Comparison of ENCODE assay signal across 1 cellular context in the genomic region with DNA sequence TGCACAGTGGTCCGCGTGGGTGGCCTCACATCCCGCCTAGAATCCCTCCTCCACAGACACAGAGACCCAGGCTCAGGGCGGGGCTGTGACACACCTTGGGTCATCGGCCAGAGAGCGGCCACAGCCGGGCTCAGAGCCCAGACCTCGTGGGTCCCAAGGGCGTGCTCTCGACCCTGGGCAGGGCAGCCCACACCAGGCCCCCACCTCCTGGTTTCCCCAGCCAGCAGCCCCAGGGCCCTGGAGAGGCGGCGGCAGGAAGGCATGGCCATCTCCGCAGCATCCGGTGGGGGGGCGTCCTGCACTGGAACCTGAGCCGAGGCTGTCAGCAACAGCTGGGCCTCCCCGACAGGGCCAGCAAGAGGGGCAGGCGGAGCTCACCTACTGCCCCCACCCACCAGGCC.
TF ChIP-seq lines count a peak whose summit lies in the region.

No MANE protein-coding gene starts in this region.

TF ChIP-seq in GM23338, 12 proteins besides CTCF, POLR2A, EP300 and RAD21:
- TF ChIP-seq, protein P1, sequence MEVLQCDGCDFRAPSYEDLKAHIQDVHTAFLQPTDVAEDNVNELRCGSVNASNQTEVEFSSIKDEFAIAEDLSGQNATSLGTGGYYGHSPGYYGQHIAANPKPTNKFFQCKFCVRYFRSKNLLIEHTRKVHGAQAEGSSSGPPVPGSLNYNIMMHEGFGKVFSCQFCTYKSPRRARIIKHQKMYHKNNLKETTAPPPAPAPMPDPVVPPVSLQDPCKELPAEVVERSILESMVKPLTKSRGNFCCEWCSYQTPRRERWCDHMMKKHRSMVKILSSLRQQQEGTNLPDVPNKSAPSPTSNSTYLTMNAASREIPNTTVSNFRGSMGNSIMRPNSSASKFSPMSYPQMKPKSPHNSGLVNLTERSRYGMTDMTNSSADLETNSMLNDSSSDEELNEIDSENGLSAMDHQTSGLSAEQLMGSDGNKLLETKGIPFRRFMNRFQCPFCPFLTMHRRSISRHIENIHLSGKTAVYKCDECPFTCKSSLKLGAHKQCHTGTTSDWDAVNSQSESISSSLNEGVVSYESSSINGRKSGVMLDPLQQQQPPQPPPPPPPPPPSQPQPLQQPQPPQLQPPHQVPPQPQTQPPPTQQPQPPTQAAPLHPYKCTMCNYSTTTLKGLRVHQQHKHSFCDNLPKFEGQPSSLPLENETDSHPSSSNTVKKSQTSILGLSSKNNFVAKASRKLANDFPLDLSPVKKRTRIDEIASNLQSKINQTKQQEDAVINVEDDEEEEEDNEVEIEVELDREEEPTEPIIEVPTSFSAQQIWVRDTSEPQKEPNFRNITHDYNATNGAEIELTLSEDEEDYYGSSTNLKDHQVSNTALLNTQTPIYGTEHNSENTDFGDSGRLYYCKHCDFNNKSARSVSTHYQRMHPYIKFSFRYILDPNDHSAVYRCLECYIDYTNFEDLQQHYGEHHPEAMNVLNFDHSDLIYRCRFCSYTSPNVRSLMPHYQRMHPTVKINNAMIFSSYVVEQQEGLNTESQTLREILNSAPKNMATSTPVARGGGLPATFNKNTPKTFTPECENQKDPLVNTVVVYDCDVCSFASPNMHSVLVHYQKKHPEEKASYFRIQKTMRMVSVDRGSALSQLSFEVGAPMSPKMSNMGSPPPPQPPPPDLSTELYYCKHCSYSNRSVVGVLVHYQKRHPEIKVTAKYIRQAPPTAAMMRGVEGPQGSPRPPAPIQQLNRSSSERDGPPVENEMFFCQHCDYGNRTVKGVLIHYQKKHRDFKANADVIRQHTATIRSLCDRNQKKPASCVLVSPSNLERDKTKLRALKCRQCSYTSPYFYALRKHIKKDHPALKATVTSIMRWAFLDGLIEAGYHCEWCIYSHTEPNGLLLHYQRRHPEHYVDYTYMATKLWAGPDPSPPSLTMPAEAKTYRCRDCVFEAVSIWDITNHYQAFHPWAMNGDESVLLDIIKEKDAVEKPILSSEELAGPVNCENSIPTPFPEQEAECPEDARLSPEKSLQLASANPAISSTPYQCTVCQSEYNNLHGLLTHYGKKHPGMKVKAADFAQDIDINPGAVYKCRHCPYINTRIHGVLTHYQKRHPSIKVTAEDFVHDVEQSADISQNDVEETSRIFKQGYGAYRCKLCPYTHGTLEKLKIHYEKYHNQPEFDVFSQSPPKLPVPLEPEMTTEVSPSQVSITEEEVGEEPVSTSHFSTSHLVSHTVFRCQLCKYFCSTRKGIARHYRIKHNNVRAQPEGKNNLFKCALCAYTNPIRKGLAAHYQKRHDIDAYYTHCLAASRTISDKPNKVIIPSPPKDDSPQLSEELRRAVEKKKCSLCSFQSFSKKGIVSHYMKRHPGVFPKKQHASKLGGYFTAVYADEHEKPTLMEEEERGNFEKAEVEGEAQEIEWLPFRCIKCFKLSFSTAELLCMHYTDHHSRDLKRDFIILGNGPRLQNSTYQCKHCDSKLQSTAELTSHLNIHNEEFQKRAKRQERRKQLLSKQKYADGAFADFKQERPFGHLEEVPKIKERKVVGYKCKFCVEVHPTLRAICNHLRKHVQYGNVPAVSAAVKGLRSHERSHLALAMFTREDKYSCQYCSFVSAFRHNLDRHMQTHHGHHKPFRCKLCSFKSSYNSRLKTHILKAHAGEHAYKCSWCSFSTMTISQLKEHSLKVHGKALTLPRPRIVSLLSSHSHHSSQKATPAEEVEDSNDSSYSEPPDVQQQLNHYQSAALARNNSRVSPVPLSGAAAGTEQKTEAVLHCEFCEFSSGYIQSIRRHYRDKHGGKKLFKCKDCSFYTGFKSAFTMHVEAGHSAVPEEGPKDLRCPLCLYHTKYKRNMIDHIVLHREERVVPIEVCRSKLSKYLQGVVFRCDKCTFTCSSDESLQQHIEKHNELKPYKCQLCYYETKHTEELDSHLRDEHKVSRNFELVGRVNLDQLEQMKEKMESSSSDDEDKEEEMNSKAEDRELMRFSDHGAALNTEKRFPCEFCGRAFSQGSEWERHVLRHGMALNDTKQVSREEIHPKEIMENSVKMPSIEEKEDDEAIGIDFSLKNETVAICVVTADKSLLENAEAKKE (CRISPR knock-in tag; IDR thresholded peaks at IDR 0.05) = no peak
- TF ChIP-seq CREB1 (CRISPR knock-in tag; IDR thresholded peaks at IDR 0.05; ENCODE audit: low read depth) (no peak), STAT1 (IDR thresholded peaks at IDR 0.05; ENCODE audit: unreplicated experiment) (no peak), JUNB (IDR thresholded peaks at IDR 0.05; ENCODE audit: unreplicated experiment) (no peak), EZH2phosphoT487 (IDR thresholded peaks at IDR 0.05; ENCODE audit: unreplicated experiment) (no peak), EZH2 (IDR thresholded peaks at IDR 0.05; ENCODE audit: low read depth, unreplicated experiment) (no peak), ZNF331 (CRISPR knock-in tag; IDR thresholded peaks at IDR 0.05; ENCODE audit: low read depth) (no peak), NANOG (IDR thresholded peaks at IDR 0.05; ENCODE audit: borderline replicate concordance) (no peak), ZNF114 (CRISPR knock-in tag; IDR thresholded peaks at IDR 0.05) (no peak)
- TF ChIP-seq, protein P2, sequence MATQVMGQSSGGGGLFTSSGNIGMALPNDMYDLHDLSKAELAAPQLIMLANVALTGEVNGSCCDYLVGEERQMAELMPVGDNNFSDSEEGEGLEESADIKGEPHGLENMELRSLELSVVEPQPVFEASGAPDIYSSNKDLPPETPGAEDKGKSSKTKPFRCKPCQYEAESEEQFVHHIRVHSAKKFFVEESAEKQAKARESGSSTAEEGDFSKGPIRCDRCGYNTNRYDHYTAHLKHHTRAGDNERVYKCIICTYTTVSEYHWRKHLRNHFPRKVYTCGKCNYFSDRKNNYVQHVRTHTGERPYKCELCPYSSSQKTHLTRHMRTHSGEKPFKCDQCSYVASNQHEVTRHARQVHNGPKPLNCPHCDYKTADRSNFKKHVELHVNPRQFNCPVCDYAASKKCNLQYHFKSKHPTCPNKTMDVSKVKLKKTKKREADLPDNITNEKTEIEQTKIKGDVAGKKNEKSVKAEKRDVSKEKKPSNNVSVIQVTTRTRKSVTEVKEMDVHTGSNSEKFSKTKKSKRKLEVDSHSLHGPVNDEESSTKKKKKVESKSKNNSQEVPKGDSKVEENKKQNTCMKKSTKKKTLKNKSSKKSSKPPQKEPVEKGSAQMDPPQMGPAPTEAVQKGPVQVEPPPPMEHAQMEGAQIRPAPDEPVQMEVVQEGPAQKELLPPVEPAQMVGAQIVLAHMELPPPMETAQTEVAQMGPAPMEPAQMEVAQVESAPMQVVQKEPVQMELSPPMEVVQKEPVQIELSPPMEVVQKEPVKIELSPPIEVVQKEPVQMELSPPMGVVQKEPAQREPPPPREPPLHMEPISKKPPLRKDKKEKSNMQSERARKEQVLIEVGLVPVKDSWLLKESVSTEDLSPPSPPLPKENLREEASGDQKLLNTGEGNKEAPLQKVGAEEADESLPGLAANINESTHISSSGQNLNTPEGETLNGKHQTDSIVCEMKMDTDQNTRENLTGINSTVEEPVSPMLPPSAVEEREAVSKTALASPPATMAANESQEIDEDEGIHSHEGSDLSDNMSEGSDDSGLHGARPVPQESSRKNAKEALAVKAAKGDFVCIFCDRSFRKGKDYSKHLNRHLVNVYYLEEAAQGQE (IDR thresholded peaks at IDR 0.05; ENCODE audit: unreplicated experiment) = no peak
